In genomic region chr2:148987286-148987685, GRCh38 we compare ENCODE assay signal across 23 cellular contexts. TPM values are rescaled to one million over a fixed set of nuclear protein-coding genes. Genes with fewer than 3 reads are reported as not detected.
"Had no signal": no experiment of that assay in that cellular context is flagged by ENCODE, and none has a peak within 500 bp of the region (broad histone marks: within the 10 kb centered on the region; RNA-seq: fewer than 3 reads in every experiment).

No MANE protein-coding gene starts in this region.

- H3K4me1 Mint-ChIP-seq: neural progenitor cell had no signal

- H3K9me3 Mint-ChIP-seq: memory B cell; natural killer cell treated with Interleukin-12 subunit alpha and Interleukin-12 subunit beta and Interleukin-15 and Interleukin-18, amount 100 ng/mL, for 72 hours; neural progenitor cell had no signal

- ATAC-seq: esophagus mucosa; heart right ventricle; left lung; lower lobe of right lung; natural killer cell treated with Interleukin-12 subunit alpha and Interleukin-12 subunit beta and Interleukin-15 and Interleukin-18, amount 100 ng/mL, for 72 hours; pancreas; right cardiac atrium; stimulated activated naive CD8-positive, alpha-beta T cell treated with anti-CD3 and anti-CD28 coated beads, Interleukin-15, Interleukin-2, amounts not matched to agents 100 U/mL and 50 U/mL, for 24 hours had no signal

- H3K4me3 Mint-ChIP-seq: memory B cell; natural killer cell treated with Interleukin-12 subunit alpha and Interleukin-12 subunit beta and Interleukin-15 and Interleukin-18, amount 100 ng/mL, for 72 hours; neural progenitor cell; type B pancreatic cell had no signal

- H3K9me3 ChIP-seq: heart right ventricle, left lung, lower lobe of right lung, pancreas, suprapubic skin, thyroid gland had no signal

- H3K36me3 ChIP-seq: heart right ventricle, left lung, lower lobe of right lung, pancreas, suprapubic skin, thyroid gland had no signal

- H3K27ac Mint-ChIP-seq: memory B cell; natural killer cell treated with Interleukin-12 subunit alpha and Interleukin-12 subunit beta and Interleukin-15 and Interleukin-18, amount 100 ng/mL, for 72 hours; neural progenitor cell; progenitor cell of endocrine pancreas; type B pancreatic cell had no signal

- H3K4me2 ChIP-seq: neural progenitor cell had no signal

- H3K27ac ChIP-seq: coronary artery, heart right ventricle, left lung, lower lobe of right lung, neural progenitor cell, pancreas, suprapubic skin, thyroid gland had no signal

- H2AFZ ChIP-seq: neural progenitor cell had no signal

- H3K4me3 ChIP-seq: coronary artery, dorsolateral prefrontal cortex, heart right ventricle, left lung, lower lobe of right lung, neural progenitor cell, pancreas, suprapubic skin, thyroid gland had no signal

- H3K27me3 ChIP-seq: dorsolateral prefrontal cortex, left lung, neural progenitor cell, pancreas, suprapubic skin, thyroid gland had no signal

- H3K36me3 Mint-ChIP-seq: memory B cell; natural killer cell treated with Interleukin-12 subunit alpha and Interleukin-12 subunit beta and Interleukin-15 and Interleukin-18, amount 100 ng/mL, for 72 hours had no signal

- H3K27me3 Mint-ChIP-seq: memory B cell, progenitor cell of endocrine pancreas, type B pancreatic cell had no signal

- DNase-seq: dorsolateral prefrontal cortex; effector memory CD4-positive, alpha-beta T cell; heart right ventricle; hypothalamus; left lung; lower lobe of right lung; midbrain; occipital lobe; pancreas; right cardiac atrium; small intestine; stimulated activated CD4-positive, alpha-beta T cell treated with anti-CD3 and anti-CD28 coated beads, Interleukin-12 subunit alpha, Interleukin-12 subunit beta, amount 100 ng/mL, for 4 hours; stimulated activated naive CD8-positive, alpha-beta T cell treated with anti-CD3 and anti-CD28 coated beads, Interleukin-15, Interleukin-2, amounts not matched to agents 100 U/mL and 50 U/mL, for 24 hours; thyroid gland had no signal

- H3K4me1 ChIP-seq: heart right ventricle, left lung, lower lobe of right lung, neural progenitor cell, pancreas, suprapubic skin had no signal

RNA-seq across cellular contexts. Expression of gene LYPD6B, which starts 51.2 kb away (rescaled TPM):
- total RNA-seq: fibroblast of lung; natural killer cell treated with Interleukin-12 subunit alpha and Interleukin-12 subunit beta and Interleukin-15 and Interleukin-18, amount 100 ng/mL, for 72 hours; right cardiac atrium had no signal
- polyA plus RNA-seq: heart right ventricle, right cardiac atrium had no signal
